24 cellular contexts compared by ENCODE assay signal in the genomic region with DNA sequence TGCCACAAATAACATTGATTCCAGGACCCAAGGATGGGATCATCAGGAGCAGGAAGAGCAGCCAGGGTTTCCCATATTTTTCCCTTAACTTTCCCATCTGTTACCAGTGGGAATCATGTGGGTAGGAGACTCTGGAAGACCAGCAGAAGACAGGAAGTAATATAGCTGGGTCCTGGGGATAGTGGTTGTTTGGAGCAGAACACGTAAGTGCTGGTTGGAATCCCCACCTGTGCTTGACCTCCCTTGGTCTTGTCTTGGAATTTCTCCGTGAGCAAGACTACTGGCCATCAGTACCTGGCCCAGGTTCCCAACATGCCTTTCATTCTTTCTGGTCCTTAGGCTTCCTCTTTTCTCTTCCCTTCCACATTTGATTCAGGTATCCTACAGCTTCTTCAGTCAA. TPM values are rescaled to one million over a fixed set of nuclear protein-coding genes. Genes with fewer than 3 reads are reported as not detected.
DNase-seq lines count a peak whose midpoint lies in the region; ATAC-seq and TF ChIP-seq lines count a peak whose summit lies in the region.
"Had no signal": no experiment of that assay in that cellular context is flagged by ENCODE, and none has a peak within 500 bp of the region (broad histone marks: within the 10 kb centered on the region; RNA-seq: fewer than 3 reads in every experiment).

No MANE protein-coding gene starts in this region.

- peaks cover 15% of the 10 kb centered on the region for H3K4me1 Mint-ChIP-seq in nephron progenitor cell

- peak overlapping the region; percentile 91 to 94 for H3K27ac ChIP-seq in ascending aorta
- H3K27ac ChIP-seq in thoracic aorta = peak overlapping the region; percentile 95 to 96
- H3K27ac ChIP-seq: 22Rv1, A549, BLaER1 had no signal

- no peak overlapping the region for H3K4me3 ChIP-seq in ascending aorta
- H3K4me3 ChIP-seq in thoracic aorta = no peak overlapping the region
- H3K4me3 ChIP-seq: A549, BLaER1, GM12878 had no signal

- H3K27me3 Mint-ChIP-seq in nephron progenitor cell (ENCODE audit: low read depth, poor library complexity) = no peaks in the 10 kb centered on the region
- H3K27me3 Mint-ChIP-seq: CD4-positive, alpha-beta memory T cell; CD4-positive, CD25-positive, alpha-beta regulatory T cell; CD8-positive, alpha-beta memory T cell had no signal

- peak overlapping the region; percentile 9 for H3K27ac Mint-ChIP-seq in nephron progenitor cell
- H3K27ac Mint-ChIP-seq: CD14-positive monocyte; CD4-positive, alpha-beta memory T cell; CD8-positive, alpha-beta memory T cell had no signal

- intact Hi-C loops in ascending aorta (cut with DNase I) = no loop called here

- ATAC-seq in thoracic aorta (ENCODE audit: insufficient number of reproducible peaks, low FRiP score, low read depth) = no peak
- ATAC-seq in HG02852 (IDR thresholded peaks at IDR 0.05; ENCODE audit: unreplicated experiment) = no peak
- ATAC-seq in GM18520 (IDR thresholded peaks at IDR 0.05; ENCODE audit: unreplicated experiment) = no peak
- ATAC-seq: A549, GM12878 had no signal

- H3K36me3 ChIP-seq in ascending aorta = peaks cover 47% of the 10 kb centered on the region in 2 donors
- H3K36me3 ChIP-seq in thoracic aorta = peaks cover 38% of the 10 kb centered on the region

- H3K27me3 ChIP-seq in ascending aorta (no peaks in the 10 kb centered on the region), thoracic aorta (replicated peaks; ENCODE audit: insufficient read depth) (no peaks in the 10 kb centered on the region)
- H3K27me3 ChIP-seq: BE2C, BLaER1 had no signal

- no peaks in the 10 kb centered on the region for H3K9me3 Mint-ChIP-seq in nephron progenitor cell
- H3K9me3 Mint-ChIP-seq: CD14-positive monocyte; CD4-positive, alpha-beta memory T cell; CD4-positive, CD25-positive, alpha-beta regulatory T cell; CD8-positive, alpha-beta memory T cell had no signal

- peaks cover 32 to 39% of the 10 kb centered on the region in 2 donors for H3K4me1 ChIP-seq in ascending aorta
- H3K4me1 ChIP-seq in thoracic aorta (ENCODE audit: control insufficient read depth in 1 of 2, low read depth in 2 of 2) = peaks cover 34 to 49% of the 10 kb centered on the region in 2 donors
- H3K4me1 ChIP-seq: A549, BE2C had no signal

- H3K9me3 ChIP-seq in ascending aorta = no peaks in the 10 kb centered on the region
- H3K9me3 ChIP-seq in thoracic aorta = no peaks in the 10 kb centered on the region
- H3K9me3 ChIP-seq: A549, BE2C, BLaER1 had no signal

- DNase-seq in ascending aorta (ENCODE audit: low spot score in 2 of 2) (no peak), nephron progenitor cell (no peak), thoracic aorta (ENCODE audit: low spot score) (no peak), NCI-H187 (lab: John Stamatoyannopoulos, UW) (no peak)
- DNase-seq: BE2C; C1 segment of cervical spinal cord; CD4-positive, alpha-beta memory T cell; CD4-positive, CD25-positive, alpha-beta regulatory T cell; CD8-positive, alpha-beta memory T cell; COR-L47; DMS 273 treated with DMSO at 0.1 percent for 48 hours; DMS153; DMS53; DMS79; DND-41; EL; GDM1 had no signal

- TF ChIP-seq CTCF in ascending aorta (IDR thresholded peaks at IDR 0.05) = no peak
- no peak for TF ChIP-seq CTCF in nephron progenitor cell (IDR thresholded peaks at IDR 0.05)
- TF ChIP-seq CTCF in thoracic aorta (IDR thresholded peaks at IDR 0.05) = no peak

- no peak overlapping the region for H3K4me3 Mint-ChIP-seq in nephron progenitor cell
- H3K4me3 Mint-ChIP-seq: CD14-positive monocyte; CD4-positive, alpha-beta memory T cell; CD4-positive, CD25-positive, alpha-beta regulatory T cell; CD8-positive, alpha-beta memory T cell had no signal

- H3K36me3 Mint-ChIP-seq in nephron progenitor cell (ENCODE audit: low read depth) = peaks cover 77% of the 10 kb centered on the region

RNA-seq across cellular contexts. Expression of a gene that starts 20.9 kb away (rescaled TPM):
- total RNA-seq in ascending aorta (315 TPM), thoracic aorta (100 to 1,000 TPM in 1 of 2 donors, 10 to 100 TPM in 1; 71.7 to 116 TPM)

RNA-seq across cellular contexts. Expression of a gene that starts 26.4 kb away (rescaled TPM):
- 55.9 TPM for total RNA-seq in ascending aorta
- 10 to 100 TPM; 63.8 to 68.8 TPM for total RNA-seq in thoracic aorta
